Comparison of ENCODE assay signal across 8 cellular contexts in the genomic region with DNA sequence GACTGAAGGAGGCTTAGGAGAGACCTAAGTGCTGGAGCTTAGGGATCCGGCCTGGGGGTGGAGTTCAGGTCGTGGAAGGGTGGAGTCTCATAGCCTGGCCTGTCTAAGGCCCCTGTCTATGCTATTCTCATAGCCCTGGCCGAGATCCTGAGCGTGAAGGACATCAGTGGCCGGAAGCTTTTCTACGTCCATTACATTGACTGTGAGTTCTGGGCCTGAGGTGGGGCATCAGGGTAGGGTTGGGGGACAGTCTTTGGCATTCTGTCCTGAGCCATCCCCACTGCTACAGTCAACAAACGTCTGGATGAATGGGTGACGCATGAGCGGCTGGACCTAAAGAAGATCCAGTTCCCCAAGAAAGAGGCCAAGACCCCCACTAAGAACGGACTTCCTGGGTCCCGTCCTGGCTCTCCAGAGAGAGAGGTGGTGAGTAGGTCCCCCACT. TPM values are rescaled to one million over a fixed set of nuclear protein-coding genes. Genes with fewer than 3 reads are reported as not detected.
DNase-seq lines count a peak whose midpoint lies in the region; ATAC-seq and TF ChIP-seq lines count a peak whose summit lies in the region.

No MANE protein-coding gene starts in this region.

- H3K27me3 Mint-ChIP-seq in CD4-positive, alpha-beta T cell, result no peaks in the 10 kb centered on the region

- WGBS in neuronal stem cell (ENCODE audit: extremely low coverage in 2 of 2, insufficient read length in 2 of 2, insufficient replicate concordance in 1 of 2), 2 donors, result no CpG with 5 or more reads among the region's 11 CpGs

- ATAC-seq in CD4-positive, alpha-beta T cell (ENCODE audit: poor library complexity), result no peak
- ATAC-seq in GM19324 (IDR thresholded peaks at IDR 0.05; ENCODE audit: low FRiP score, unreplicated experiment) (no peak), GM18907 (IDR thresholded peaks at IDR 0.05; ENCODE audit: unreplicated experiment) (no peak), GM19035 (IDR thresholded peaks at IDR 0.05; ENCODE audit: unreplicated experiment) (no peak)

- H2BK5ac ChIP-seq in neuronal stem cell (ENCODE audit: low read length), result no peak overlapping the region

- peak overlapping the region; percentile 99 for H3K27ac ChIP-seq in CD4-positive, alpha-beta T cell (ENCODE audit: low read depth, low read length)
- peak overlapping the region; percentile 97 for H3K27ac ChIP-seq in effector memory CD4-positive, alpha-beta T cell (ENCODE audit: insufficient read depth, low read length, poor library complexity, severe bottlenecking)
- peak overlapping the region; percentile 32 for H3K27ac ChIP-seq in neuronal stem cell (replicated peaks; ENCODE audit: low read length)

- peak overlapping the region; percentile 51 for H3K4me2 ChIP-seq in neuronal stem cell (ENCODE audit: insufficient read depth, low read length, poor library complexity, severe bottlenecking)

- peaks cover 26% of the 10 kb centered on the region for H3K4me1 Mint-ChIP-seq in CD4-positive, alpha-beta T cell (ENCODE audit: low read depth)

- TF ChIP-seq CTCF in CD4-positive, alpha-beta T cell (IDR thresholded peaks at IDR 0.05), result no peak

- intact Hi-C loops in CD4-positive, alpha-beta T cell (cut with DNase I, micrococcal nuclease), result loop anchor here (1.0 to 10.0 kb wide), 7 partner anchors 8 to 552 kb away; partner anchors contain the start of genes FIBP (in 1 of the 2), GAL3ST3 (in 1 of the 2), PCNX3 (in 1 of the 2) and RAB1B (in 1 of the 2)

- H3K79me1 ChIP-seq in neuronal stem cell (ENCODE audit: low read depth, low read length), result peaks cover 6% of the 10 kb centered on the region

- peak overlapping the region; percentile 86 for H3K9ac ChIP-seq in neuronal stem cell (ENCODE audit: low read depth, low read length, poor library complexity)

- no peak overlapping the region for H4K8ac ChIP-seq in neuronal stem cell (ENCODE audit: low read depth, low read length)

- H3K27me3 ChIP-seq in CD4-positive, alpha-beta T cell (ENCODE audit: control insufficient read depth, insufficient read depth, low read length), result no peaks in the 10 kb centered on the region
- H3K27me3 ChIP-seq in MG63, result no peaks in the 10 kb centered on the region
- no peaks in the 10 kb centered on the region for H3K27me3 ChIP-seq in effector memory CD4-positive, alpha-beta T cell (replicated peaks; ENCODE audit: control insufficient read depth, insufficient read depth, low read length, poor library complexity, severe bottlenecking)
- no peaks in the 10 kb centered on the region for H3K27me3 ChIP-seq in neuronal stem cell (ENCODE audit: control insufficient read depth in 3 of 3, insufficient read depth in 3 of 3, low read depth in 1 of 3, low read length in 3 of 3)

- H3K4ac ChIP-seq in neuronal stem cell (ENCODE audit: low read length), result no peak overlapping the region

- H3K4me1 ChIP-seq in effector memory CD4-positive, alpha-beta T cell (ENCODE audit: control insufficient read depth, insufficient read depth, low read length, poor library complexity, severe bottlenecking), result peaks cover 8% of the 10 kb centered on the region
- H3K4me1 ChIP-seq in neuronal stem cell (ENCODE audit: control insufficient read depth in 2 of 2, insufficient read depth in 1 of 2, low read depth in 1 of 2, low read length in 2 of 2), result peaks cover 5 to 6% of the 10 kb centered on the region in 2 donors

- H3K9me3 ChIP-seq in CD4-positive, alpha-beta T cell (ENCODE audit: control insufficient read depth, low read length), result no peaks in the 10 kb centered on the region
- H3K9me3 ChIP-seq in MG63 (no peaks in the 10 kb centered on the region), neuronal stem cell (replicated peaks in 1 of 2; ENCODE audit: control insufficient read depth in 2 of 2, insufficient read depth in 1 of 2, low read depth in 1 of 2, low read length in 2 of 2) (peaks cover 0 to 2% of the 10 kb centered on the region in 2 donors)
- H3K9me3 ChIP-seq in effector memory CD4-positive, alpha-beta T cell (ENCODE audit: control insufficient read depth, low read length), result no peaks in the 10 kb centered on the region

- peaks cover 50% of the 10 kb centered on the region for H3K36me3 ChIP-seq in MG63
- peaks cover 44% of the 10 kb centered on the region for H3K36me3 ChIP-seq in effector memory CD4-positive, alpha-beta T cell (ENCODE audit: control insufficient read depth, insufficient read depth, low read length)
- peaks cover 39 to 51% of the 10 kb centered on the region in 2 donors for H3K36me3 ChIP-seq in neuronal stem cell (replicated peaks in 1 of 2; ENCODE audit: control insufficient read depth in 2 of 2, insufficient read depth in 2 of 2, low read length in 2 of 2)

- no peak for DNase-seq in CD4-positive, alpha-beta T cell
- DNase-seq in MG63 (no peak), neuronal stem cell (ENCODE audit: low spot score) (no peak), COR-L47 (lab: John Stamatoyannopoulos, UW) (no peak)
- no peak for DNase-seq in effector memory CD4-positive, alpha-beta T cell

- peak overlapping the region; percentile 95 for H2AFZ ChIP-seq in neuronal stem cell (ENCODE audit: low read length)

- POLR2A ChIA-PET in CD4-positive, alpha-beta T cell (lab: Charles Lee), result interaction anchor here (1.1 to 2.7 kb wide), 22 partner anchors 9 to 591 kb away, joined by 3 to 54 read pairs (median 7); partner anchors contain the start of genes AP5B1, BANF1, CCDC85B and CFL1

- no peaks in the 10 kb centered on the region for H3K9me3 Mint-ChIP-seq in CD4-positive, alpha-beta T cell

- no peak overlapping the region for H2BK120ac ChIP-seq in neuronal stem cell (ENCODE audit: low read depth, low read length)

- peak overlapping the region; percentile 84 for H3K4me3 ChIP-seq in MG63
- H3K4me3 ChIP-seq in effector memory CD4-positive, alpha-beta T cell (ENCODE audit: insufficient read depth, low read depth, low read length, poor library complexity, severe bottlenecking), result peak overlapping the region; percentile 86
- H3K4me3 ChIP-seq in neuronal stem cell (ENCODE audit: low read length in 2 of 2), result peak overlapping the region; percentile 57 to 98

- H3K4me3 Mint-ChIP-seq in CD4-positive, alpha-beta T cell, result peak overlapping the region; percentile 98

- peaks cover 53% of the 10 kb centered on the region for H3K36me3 Mint-ChIP-seq in CD4-positive, alpha-beta T cell (ENCODE audit: low read depth)

- H3K14ac ChIP-seq in neuronal stem cell (ENCODE audit: low read length), result no peak overlapping the region

- peak overlapping the region; percentile 19 for H2AK5ac ChIP-seq in neuronal stem cell (ENCODE audit: low read depth, low read length)

- no peak overlapping the region for H3K23ac ChIP-seq in neuronal stem cell (ENCODE audit: low read depth, low read length, poor library complexity)

- no peak overlapping the region for H4K91ac ChIP-seq in neuronal stem cell (ENCODE audit: low read depth, low read length, poor library complexity)

- H2BK12ac ChIP-seq in neuronal stem cell (ENCODE audit: low read length), result no peak overlapping the region

- no peak overlapping the region for H3K18ac ChIP-seq in neuronal stem cell (ENCODE audit: low read length)

- H3K27ac Mint-ChIP-seq in CD4-positive, alpha-beta T cell, result peak overlapping the region; percentile 99

- CTCF ChIA-PET in CD4-positive, alpha-beta T cell (lab: Charles Lee), result interaction anchor here (0.6 to 2.6 kb wide), 18 partner anchors 7 to 570 kb away, joined by 3 to 40 read pairs (median 6); partner anchors contain the start of genes AP5B1, BANF1, EIF1AD and FIBP

- H2BK15ac ChIP-seq in neuronal stem cell (ENCODE audit: low read length), result no peak overlapping the region

RNA-seq across cellular contexts. Expression of gene KAT5, which starts 0.6 kb away (rescaled TPM):
- total RNA-seq in CD4-positive, alpha-beta T cell, result 10 to 100 TPM; 90.9 to 99.6 TPM
- 43.5 and 68.8 TPM in 2 replicates for total RNA-seq in MG63 (2014; rRNA removed; shearing (Covaris generic); ENCODE audit: low replicate concordance)
- polyA plus RNA-seq in neuronal stem cell (2013, experiment 1 of 2), result 30.4 TPM
- polyA plus RNA-seq in neuronal stem cell (2013, experiment 2 of 2), result 28.5 TPM

RNA-seq across cellular contexts. Expression of gene RNASEH2C, which starts 7.9 kb away (rescaled TPM):
- total RNA-seq in CD4-positive, alpha-beta T cell, result 10 to 100 TPM; 25.3 to 25.9 TPM
- 28.2 and 73.1 TPM in 2 replicates for total RNA-seq in MG63 (2014; rRNA removed; shearing (Covaris generic); ENCODE audit: low replicate concordance)
- 26.2 TPM for polyA plus RNA-seq in neuronal stem cell (2013, experiment 1 of 2)
- polyA plus RNA-seq in neuronal stem cell (2013, experiment 2 of 2), result 27.9 TPM

RNA-seq across cellular contexts. Expression of gene RELA, which starts 49.9 kb away (rescaled TPM):
- 100 to 1,000 TPM; 379 to 382 TPM for total RNA-seq in CD4-positive, alpha-beta T cell
- 42.2 and 56.1 TPM in 2 replicates for total RNA-seq in MG63 (2014; rRNA removed; shearing (Covaris generic); ENCODE audit: low replicate concordance)
- polyA plus RNA-seq in neuronal stem cell (2013, experiment 1 of 2), result 26.0 TPM
- polyA plus RNA-seq in neuronal stem cell (2013, experiment 2 of 2), result 24.2 TPM

Comparison
In these comparisons a context has a peak if more than half of its experiments do, and no peak if none do; other contexts are left out.
1. H3K27ac ChIP-seq: peak in every context shown above with its lines; median percentile 99 in CD4-positive, alpha-beta T cell; 97 in effector memory CD4-positive, alpha-beta T cell; 32 in neuronal stem cell.